8 cellular contexts compared by ENCODE assay signal in the genomic region with DNA sequence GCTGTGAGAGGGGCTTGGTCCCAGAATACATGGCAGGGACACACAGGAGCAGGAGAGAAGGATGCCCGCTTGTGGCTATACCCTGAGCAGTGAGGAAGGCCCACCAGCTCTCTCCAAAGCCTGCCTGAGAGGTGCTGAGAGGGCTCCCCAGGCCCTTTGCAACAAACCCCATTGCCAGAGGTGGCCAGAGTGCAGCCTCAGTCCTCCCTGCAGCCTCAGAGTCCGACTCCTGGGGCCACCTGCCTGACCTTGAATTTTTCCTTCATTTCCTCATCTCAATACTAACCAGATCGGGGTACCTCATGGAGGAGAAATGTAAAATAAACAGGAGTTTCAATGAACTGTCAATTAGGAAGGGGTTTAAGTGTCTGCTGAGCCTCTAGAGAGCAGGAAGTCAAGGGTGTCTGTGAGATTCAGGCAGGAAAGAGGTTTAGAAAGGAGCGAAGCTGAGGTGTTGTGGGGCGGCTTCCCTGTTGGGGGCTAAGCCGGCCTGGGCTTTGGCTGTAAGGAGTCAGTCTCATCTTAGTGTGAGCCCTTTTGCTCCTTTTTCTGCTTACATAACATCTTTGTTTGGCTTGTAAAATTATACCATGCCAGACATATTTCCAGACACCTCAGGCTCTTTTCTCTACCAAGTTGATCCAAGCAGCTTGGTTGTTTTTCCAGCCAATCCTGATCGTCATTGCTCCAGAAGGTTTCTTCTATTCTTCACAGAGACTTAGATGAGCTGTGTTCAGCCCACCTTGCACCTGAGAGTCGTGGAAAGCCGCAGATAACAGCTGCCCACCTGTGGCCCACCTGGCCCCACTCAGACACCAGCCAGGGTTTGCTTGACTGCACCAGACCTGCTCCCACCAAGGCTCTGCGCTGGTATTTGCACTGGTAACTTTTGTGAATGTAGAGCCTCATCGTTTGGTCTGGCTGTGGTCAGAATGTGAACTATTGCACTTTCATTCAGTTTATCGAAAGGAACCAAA. TPM values are rescaled to one million over a fixed set of nuclear protein-coding genes. Genes with fewer than 3 reads are reported as not detected.
DNase-seq lines count a peak whose midpoint lies in the region; ATAC-seq and TF ChIP-seq lines count a peak whose summit lies in the region.

No MANE protein-coding gene starts in this region.

- DNase-seq in SIG-M5 treated with dmso at 0.1 percent for 504 hours (lab: John Stamatoyannopoulos, UW; ENCODE audit: unreplicated experiment) (peak; percentile 5), SIG-M5 (lab: John Stamatoyannopoulos, UW) (no peak), T-cell (peak in 31 of 34 experiments; percentile 25 to 64 (median 42)), OCI-M2 (lab: John Stamatoyannopoulos, UW; ENCODE audit: unreplicated experiment) (no peak), NCI-H2081 treated with DMSO at 0.1 percent for 48 hours (lab: John Stamatoyannopoulos, UW) (no peak), suprapubic skin (ENCODE audit: low spot score in 2 of 2) (no peak)

- 70% methylated on average over 12 of the region's 12 CpGs for WGBS in suprapubic skin

- H3K9me3 ChIP-seq in neutrophil (no peaks in the 10 kb centered on the region), suprapubic skin (no peaks in the 10 kb centered on the region)

- no peak for TF ChIP-seq EP300 in suprapubic skin (IDR thresholded peaks at IDR 0.05)

- H3K9me3 Mint-ChIP-seq in T-cell: no peaks in the 10 kb centered on the region

- H3K4me3 ChIP-seq in neutrophil (ENCODE audit: low read depth in 1 of 2, low read length in 1 of 2) (no peak overlapping the region), suprapubic skin (no peak overlapping the region)

- TF ChIP-seq CTCF in neutrophil (IDR thresholded peaks at IDR 0.05) (no peak), suprapubic skin (IDR thresholded peaks at IDR 0.05) (no peak)

- peaks cover 5% of the 10 kb centered on the region for H3K36me3 Mint-ChIP-seq in T-cell

- H3K36me3 ChIP-seq in neutrophil (no peaks in the 10 kb centered on the region), suprapubic skin (no peaks in the 10 kb centered on the region)

- no peak for TF ChIP-seq POLR2A in suprapubic skin (IDR thresholded peaks at IDR 0.05)

- ATAC-seq in HG02852 (IDR thresholded peaks at IDR 0.05; ENCODE audit: unreplicated experiment) (peak; percentile 70), T-cell (replicated peaks in 1 of 4) (peak; percentile 71 to 78 (median 76))

- H3K27me3 Mint-ChIP-seq in T-cell: no peaks in the 10 kb centered on the region

- H3K4me1 Mint-ChIP-seq in T-cell: peaks cover 93 to 97% (median 95%) of the 10 kb centered on the region in 3 donors

- POLR2A ChIA-PET in T-cell (lab: Charles Lee): interaction anchor here (0.5 to 1.3 kb wide), 6 partner anchors 9 to 73 kb away, joined by 3 to 16 read pairs (median 5); no protein-coding TSS in a partner anchor

- H3K27ac Mint-ChIP-seq in T-cell: peak overlapping the region; percentile 97 to 100

- H3K4me3 Mint-ChIP-seq in T-cell: peak overlapping the region; percentile 63 to 70 (median 68)

- H3K27me3 ChIP-seq in neutrophil (no peaks in the 10 kb centered on the region), suprapubic skin (no peaks in the 10 kb centered on the region)

- CTCF ChIA-PET in T-cell (lab: Charles Lee): interaction anchor here (0.6 to 1.3 kb wide), 7 partner anchors 14 to 80 kb away, joined by 3 to 5 read pairs (median 3); no protein-coding TSS in a partner anchor

- peak overlapping the region; percentile 69 for H3K27ac ChIP-seq in neutrophil
- H3K27ac ChIP-seq in suprapubic skin: no peak overlapping the region

- H3K4me1 ChIP-seq in neutrophil (ENCODE audit: control insufficient read depth in 1 of 2, insufficient read depth in 1 of 2, low read depth in 1 of 2, low read length in 1 of 2) (peaks cover 64 to 78% of the 10 kb centered on the region in 2 experiments), suprapubic skin (peaks cover 28% of the 10 kb centered on the region)

RNA-seq across cellular contexts. Expression of a gene that starts 36.7 kb away (rescaled TPM):
- total RNA-seq in T-cell (10 to 100 TPM; 40.7 to 56.7 (median 47.8) TPM), suprapubic skin (10 to 100 TPM in 2 of 4 donors, 1 to 10 TPM in 2; 7.5 to 14.7 (median 10.9) TPM)

Comparison
In these comparisons a context has a peak if more than half of its experiments do, and no peak if none do; other contexts are left out.
1. DNase-seq: peak in SIG-M5 treated with dmso at 0.1 percent for 504 hours (single experiment) and T-cell (31 of 34); none in SIG-M5 (single experiment), OCI-M2 (single experiment), NCI-H2081 treated with DMSO at 0.1 percent for 48 hours (single experiment) and suprapubic skin (0 of 2).